In genomic region chr9:94165592-94166236, GRCh38 we compare ENCODE assay signal across 1 cellular context.
A peak's percentile ranks its signal among the peaks of the same experiment; 100 is the strongest.
TF ChIP-seq lines count a peak whose summit lies in the region.

No MANE protein-coding gene starts in this region.

TF ChIP-seq in GM12878, 131 proteins besides CTCF, POLR2A, EP300 and RAD21 (continued from another document):
- TF ChIP-seq, protein P1, sequence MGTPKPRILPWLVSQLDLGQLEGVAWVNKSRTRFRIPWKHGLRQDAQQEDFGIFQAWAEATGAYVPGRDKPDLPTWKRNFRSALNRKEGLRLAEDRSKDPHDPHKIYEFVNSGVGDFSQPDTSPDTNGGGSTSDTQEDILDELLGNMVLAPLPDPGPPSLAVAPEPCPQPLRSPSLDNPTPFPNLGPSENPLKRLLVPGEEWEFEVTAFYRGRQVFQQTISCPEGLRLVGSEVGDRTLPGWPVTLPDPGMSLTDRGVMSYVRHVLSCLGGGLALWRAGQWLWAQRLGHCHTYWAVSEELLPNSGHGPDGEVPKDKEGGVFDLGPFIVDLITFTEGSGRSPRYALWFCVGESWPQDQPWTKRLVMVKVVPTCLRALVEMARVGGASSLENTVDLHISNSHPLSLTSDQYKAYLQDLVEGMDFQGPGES (IDR thresholded peaks at IDR 0.05) = peak; percentile 95
- no peak for TF ChIP-seq ZNF592 (IDR thresholded peaks at IDR 0.05)
- no peak for TF ChIP-seq CHD4 (IDR thresholded peaks at IDR 0.05)
- TF ChIP-seq CREM (IDR thresholded peaks at IDR 0.05; ENCODE audit: low read depth) = peak; percentile 80
- no peak for TF ChIP-seq SIX5 (IDR thresholded peaks at IDR 0.05; ENCODE audit: low read depth, low read length, severe bottlenecking)
- TF ChIP-seq BACH1 (IDR thresholded peaks at IDR 0.05; ENCODE audit: borderline replicate concordance) = no peak
- peak; percentile 94 for TF ChIP-seq USF2 (IDR thresholded peaks at IDR 0.05; ENCODE audit: borderline replicate concordance, low read depth, low read length)
- no peak for TF ChIP-seq TCF3 (IDR thresholded peaks at IDR 0.05; ENCODE audit: borderline replicate concordance, insufficient read depth, low read depth, low read length)
- peak; percentile 20; the same call in 1 of the 2 replicates for TF ChIP-seq E2F4 (IDR thresholded peaks at IDR 0.05; ENCODE audit: low read depth, low read length)
- no peak for TF ChIP-seq GABPA (IDR thresholded peaks at IDR 0.05; ENCODE audit: low read depth)
- peak; percentile 71 for TF ChIP-seq MEF2B (IDR thresholded peaks at IDR 0.05; ENCODE audit: partially characterized antibody, poor library complexity, severe bottlenecking)
- TF ChIP-seq RB1 (IDR thresholded peaks at IDR 0.05; ENCODE audit: borderline replicate concordance) = no peak
- no peak for TF ChIP-seq NFIC (IDR thresholded peaks at IDR 0.05; ENCODE audit: low read depth, low read length)
- no peak for TF ChIP-seq ETV6 (conservative IDR thresholded peaks at IDR 0.05 in 1 of 2, IDR thresholded peaks at IDR 0.05 in 1 of 2; ENCODE audit: borderline replicate concordance in 1 of 2, low read depth in 1 of 2)
- TF ChIP-seq USF1 (IDR thresholded peaks at IDR 0.05; ENCODE audit: borderline replicate concordance, extremely low read length, insufficient read depth, low read depth, low read length) = peak; percentile 97
- TF ChIP-seq RBBP5 (conservative IDR thresholded peaks at IDR 0.05) = no peak
- no peak for TF ChIP-seq STAT1 (conservative IDR thresholded peaks at IDR 0.05)
- TF ChIP-seq, protein P2, sequence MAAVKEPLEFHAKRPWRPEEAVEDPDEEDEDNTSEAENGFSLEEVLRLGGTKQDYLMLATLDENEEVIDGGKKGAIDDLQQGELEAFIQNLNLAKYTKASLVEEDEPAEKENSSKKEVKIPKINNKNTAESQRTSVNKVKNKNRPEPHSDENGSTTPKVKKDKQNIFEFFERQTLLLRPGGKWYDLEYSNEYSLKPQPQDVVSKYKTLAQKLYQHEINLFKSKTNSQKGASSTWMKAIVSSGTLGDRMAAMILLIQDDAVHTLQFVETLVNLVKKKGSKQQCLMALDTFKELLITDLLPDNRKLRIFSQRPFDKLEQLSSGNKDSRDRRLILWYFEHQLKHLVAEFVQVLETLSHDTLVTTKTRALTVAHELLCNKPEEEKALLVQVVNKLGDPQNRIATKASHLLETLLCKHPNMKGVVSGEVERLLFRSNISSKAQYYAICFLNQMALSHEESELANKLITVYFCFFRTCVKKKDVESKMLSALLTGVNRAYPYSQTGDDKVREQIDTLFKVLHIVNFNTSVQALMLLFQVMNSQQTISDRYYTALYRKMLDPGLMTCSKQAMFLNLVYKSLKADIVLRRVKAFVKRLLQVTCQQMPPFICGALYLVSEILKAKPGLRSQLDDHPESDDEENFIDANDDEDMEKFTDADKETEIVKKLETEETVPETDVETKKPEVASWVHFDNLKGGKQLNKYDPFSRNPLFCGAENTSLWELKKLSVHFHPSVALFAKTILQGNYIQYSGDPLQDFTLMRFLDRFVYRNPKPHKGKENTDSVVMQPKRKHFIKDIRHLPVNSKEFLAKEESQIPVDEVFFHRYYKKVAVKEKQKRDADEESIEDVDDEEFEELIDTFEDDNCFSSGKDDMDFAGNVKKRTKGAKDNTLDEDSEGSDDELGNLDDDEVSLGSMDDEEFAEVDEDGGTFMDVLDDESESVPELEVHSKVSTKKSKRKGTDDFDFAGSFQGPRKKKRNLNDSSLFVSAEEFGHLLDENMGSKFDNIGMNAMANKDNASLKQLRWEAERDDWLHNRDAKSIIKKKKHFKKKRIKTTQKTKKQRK (IDR thresholded peaks at IDR 0.05; ENCODE audit: low read depth, low read length) = peak; percentile 88
- TF ChIP-seq SP1 (IDR thresholded peaks at IDR 0.05; ENCODE audit: low read depth, low read length) = peak; percentile 99
- no peak for TF ChIP-seq ZBED1 (IDR thresholded peaks at IDR 0.05; ENCODE audit: borderline replicate concordance)
- no peak for TF ChIP-seq CUX1 (IDR thresholded peaks at IDR 0.05; ENCODE audit: insufficient replicate concordance, low read depth, low read length)
- TF ChIP-seq ZNF24 (IDR thresholded peaks at IDR 0.05) = no peak
- no peak for TF ChIP-seq ESRRA (IDR thresholded peaks at IDR 0.05; ENCODE audit: low read length)
- no peak for TF ChIP-seq MTA3 (IDR thresholded peaks at IDR 0.05; ENCODE audit: borderline replicate concordance, low read length)
- no peak for TF ChIP-seq CBFB (IDR thresholded peaks at IDR 0.05; ENCODE audit: low read depth)
- TF ChIP-seq ELK1 (IDR thresholded peaks at IDR 0.05; ENCODE audit: low read depth, low read length) = no peak
- no peak for TF ChIP-seq EZH2 (IDR thresholded peaks at IDR 0.05; ENCODE audit: borderline replicate concordance, control insufficient read depth, low read depth, low read length)
- TF ChIP-seq FOXK2 (IDR thresholded peaks at IDR 0.05) = no peak
- TF ChIP-seq TBL1XR1 (IDR thresholded peaks at IDR 0.05; ENCODE audit: low read depth, low read length) = no peak
- TF ChIP-seq FOS (IDR thresholded peaks at IDR 0.05; ENCODE audit: borderline replicate concordance, extremely low read depth, insufficient read length) = peak; percentile 65
- no peak for TF ChIP-seq CBX5 (IDR thresholded peaks at IDR 0.05; ENCODE audit: low read depth)
- TF ChIP-seq IRF4 (IDR thresholded peaks at IDR 0.05; ENCODE audit: low read depth, low read length) = no peak
- no peak for TF ChIP-seq ZSCAN29 (IDR thresholded peaks at IDR 0.05)
- TF ChIP-seq SMC3 (IDR thresholded peaks at IDR 0.05; ENCODE audit: borderline replicate concordance, low read length) = no peak
- TF ChIP-seq MXI1 (IDR thresholded peaks at IDR 0.05; ENCODE audit: low read depth, low read length) = peak; percentile 91
